Comparison of ENCODE assay signal across 1 cellular context in the genomic region with DNA sequence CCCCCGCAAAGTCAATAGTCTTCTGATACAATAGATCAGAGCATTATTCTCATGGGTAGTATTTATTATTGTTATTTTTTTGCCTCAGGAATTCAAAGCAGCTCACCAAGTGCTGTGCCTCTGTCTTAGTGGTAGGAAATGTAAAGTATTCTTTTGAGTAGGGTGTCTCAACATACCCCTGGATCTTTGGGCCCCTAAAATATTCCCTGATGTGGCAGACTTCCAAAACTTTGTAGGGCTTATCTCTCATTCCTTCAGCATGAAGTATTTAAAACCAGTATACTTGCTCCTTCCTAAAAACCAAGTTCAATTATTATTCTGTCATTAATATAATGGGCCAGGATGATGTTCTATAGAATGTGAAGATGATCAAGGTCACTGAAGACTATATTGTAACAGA.
TF ChIP-seq lines count a peak whose summit lies in the region.

No MANE protein-coding gene starts in this region.

TF ChIP-seq in IMR-90, 13 proteins besides CTCF, POLR2A, EP300 and RAD21:
- TF ChIP-seq USF2 (IDR thresholded peaks at IDR 0.05; ENCODE audit: low read depth, low read length) (no peak), RCOR1 (IDR thresholded peaks at IDR 0.05; ENCODE audit: insufficient replicate concordance, low read length) (no peak), CEBPB (IDR thresholded peaks at IDR 0.05; ENCODE audit: low read depth, low read length) (no peak), SMC3 (IDR thresholded peaks at IDR 0.05; ENCODE audit: low read depth, low read length) (no peak), BHLHE40 (IDR thresholded peaks at IDR 0.05; ENCODE audit: low read depth, low read length) (no peak), NFE2L2 (IDR thresholded peaks at IDR 0.05; ENCODE audit: low read depth, low read length) (no peak), CHD1 (IDR thresholded peaks at IDR 0.05; ENCODE audit: low read depth, low read length) (no peak), MXI1 (IDR thresholded peaks at IDR 0.05; ENCODE audit: borderline replicate concordance, low read depth, low read length) (no peak), FOS (IDR thresholded peaks at IDR 0.05; ENCODE audit: low read depth, low read length) (no peak), RFX5 (IDR thresholded peaks at IDR 0.05; ENCODE audit: low read depth, low read length) (no peak), MAZ (IDR thresholded peaks at IDR 0.05; ENCODE audit: borderline replicate concordance, low read depth, low read length) (no peak), MAFK (IDR thresholded peaks at IDR 0.05; ENCODE audit: low read depth, low read length) (no peak), ELK1 (IDR thresholded peaks at IDR 0.05; ENCODE audit: borderline replicate concordance, low read depth, low read length) (no peak)
TF ChIP-seq in IMR-90: peak in this region for 0.
